In genomic region chr11:128522943-128523518, GRCh38 we compare ENCODE assay signal across 8 cellular contexts.
A peak's percentile ranks its signal among the peaks of the same experiment; 100 is the strongest.
DNase-seq lines count a peak whose midpoint lies in the region; ATAC-seq and TF ChIP-seq lines count a peak whose summit lies in the region.

No MANE protein-coding gene starts in this region.

- peaks cover 38% of the 10 kb centered on the region for H4K20me1 ChIP-seq in neural progenitor cell (ENCODE audit: low read depth)

- H3K9me3 ChIP-seq in neural progenitor cell (ENCODE audit: low read depth), result no peaks in the 10 kb centered on the region

- H3K4me2 ChIP-seq in neural progenitor cell, result peak overlapping the region; percentile 93

- peak overlapping the region; percentile 59 for H3K4me3 ChIP-seq in neural progenitor cell

- no peak overlapping the region for H3K27ac Mint-ChIP-seq in neural progenitor cell

- no peaks in the 10 kb centered on the region for H3F3A ChIP-seq in neural progenitor cell (ENCODE audit: low read depth)

- H3K27me3 ChIP-seq in neural progenitor cell, result peaks cover 98% of the 10 kb centered on the region

- peaks cover 50% of the 10 kb centered on the region for H3K27me3 Mint-ChIP-seq in neural progenitor cell (ENCODE audit: insufficient read depth, low read depth)

- no peak for TF ChIP-seq CTCF in neural progenitor cell (IDR thresholded peaks at IDR 0.05)

- H3K27ac ChIP-seq in cingulate gyrus (ENCODE audit: low read depth, low read length), result peak overlapping the region; percentile 86
- H3K27ac ChIP-seq in neural progenitor cell, result no peak overlapping the region

- H3K36me3 ChIP-seq in neural progenitor cell, result no peaks in the 10 kb centered on the region

- H3K4me1 Mint-ChIP-seq in neural progenitor cell, result peaks cover 26% of the 10 kb centered on the region

- no peaks in the 10 kb centered on the region for H3K9me3 Mint-ChIP-seq in neural progenitor cell

- H2AFZ ChIP-seq in neural progenitor cell (replicated peaks), result no peak overlapping the region

- no peaks in the 10 kb centered on the region for H3K79me2 ChIP-seq in neural progenitor cell (ENCODE audit: low read depth)

- no peaks in the 10 kb centered on the region for H3K36me3 Mint-ChIP-seq in neural progenitor cell

- DNase-seq in T-helper 2 cell, result peak in 4 of 5 experiments; percentile 49 to 79 (median 67)
- DNase-seq in neural progenitor cell (ENCODE audit: low spot score), result no peak
- no peak for DNase-seq in inferior parietal cortex (ENCODE audit: extremely low spot score)
- no peak for DNase-seq in NCI-H1417 treated with DMSO at 0.1 percent for 48 hours (lab: John Stamatoyannopoulos, UW)
- no peak for DNase-seq in NCI-H146 treated with DMSO at 0.1 percent for 48 hours (lab: John Stamatoyannopoulos, UW; ENCODE audit: unreplicated experiment)

- H3K4me1 ChIP-seq in neural progenitor cell, result peaks cover 4% of the 10 kb centered on the region

- ATAC-seq in GM21528 (IDR thresholded peaks at IDR 0.05; ENCODE audit: low FRiP score, unreplicated experiment) (peak; percentile 11), GM21367 (IDR thresholded peaks at IDR 0.05; ENCODE audit: unreplicated experiment) (no peak)

- no peak overlapping the region for H3K9ac ChIP-seq in neural progenitor cell

- H3K4me3 Mint-ChIP-seq in neural progenitor cell, result peak overlapping the region; percentile 88

Comparison
In these comparisons a context has a peak if more than half of its experiments do, and no peak if none do; other contexts are left out.
1. DNase-seq: peak in T-helper 2 cell (4 of 5); none in neural progenitor cell (single experiment), inferior parietal cortex (single experiment), NCI-H1417 treated with DMSO at 0.1 percent for 48 hours (single experiment) and NCI-H146 treated with DMSO at 0.1 percent for 48 hours (single experiment).